In the genomic region with DNA sequence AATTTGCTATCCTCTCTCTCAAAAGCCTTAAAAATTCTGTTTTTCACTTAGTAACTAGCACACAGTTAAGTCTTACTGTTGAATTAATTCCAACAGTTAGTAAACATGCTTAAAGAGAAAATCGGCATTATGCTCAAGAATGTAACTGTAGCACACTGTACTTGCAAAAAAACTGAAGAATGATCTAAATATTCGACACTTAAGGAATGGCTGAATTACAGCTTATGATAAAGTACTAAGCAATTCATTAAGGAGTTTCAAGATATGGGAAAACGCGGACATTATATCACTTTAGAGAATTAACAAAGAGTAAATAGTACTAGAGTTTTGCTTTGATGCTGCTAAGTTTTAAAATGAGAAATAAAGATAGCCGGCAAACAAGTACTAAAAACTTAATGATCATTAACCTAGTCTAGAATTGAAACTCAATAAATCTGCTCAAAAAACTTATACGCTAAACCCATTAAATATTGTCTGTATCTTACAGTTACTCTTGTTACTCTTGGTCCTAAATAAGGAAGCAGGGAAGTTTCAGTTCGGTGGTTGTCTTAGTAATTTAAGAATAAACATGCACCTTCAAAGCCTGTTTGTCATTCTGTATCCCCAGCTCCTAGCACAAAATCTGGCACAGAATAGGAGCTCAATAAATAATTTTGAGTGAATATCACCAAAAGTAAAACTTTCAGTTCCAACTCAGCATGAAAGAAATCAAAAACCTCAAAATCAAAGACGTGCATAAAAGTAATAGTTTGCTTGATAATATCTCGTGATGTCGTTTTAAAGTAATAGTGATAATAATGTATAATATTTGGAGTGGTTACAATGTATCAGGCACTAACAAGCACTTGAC, we compare ENCODE assay signal across 8 cellular contexts. TPM values are rescaled to one million over a fixed set of nuclear protein-coding genes. Genes with fewer than 3 reads are reported as not detected.
DNase-seq lines count a peak whose midpoint lies in the region; ATAC-seq, FAIRE-seq and TF ChIP-seq lines count a peak whose summit lies in the region.

No MANE protein-coding gene starts in this region.

- no peaks in the 10 kb centered on the region for H4K20me1 ChIP-seq in GM12878 (ENCODE audit: control insufficient read depth, insufficient read depth)

- peak overlapping the region; percentile 73; the same call in 1 of the 2 replicates for H3K9ac ChIP-seq in GM12878 (ENCODE audit: control insufficient read depth, insufficient read depth, low read length)

- H3K27ac ChIP-seq in GM12878 (ENCODE audit: control insufficient read depth, insufficient read depth) (no peak overlapping the region), urinary bladder (ENCODE audit: low read depth) (peak overlapping the region; percentile 50)

- in situ Hi-C loops in GM12878 (cut with MboI), result loop anchor here (25.0 kb wide), 1 partner anchor 1462 kb away; a partner anchor contains a TSS

- no peak for TF ChIP-seq CTCF in Caco-2 (IDR thresholded peaks at IDR 0.05; ENCODE audit: insufficient read depth in 1 of 2, low read depth in 1 of 2, low read length in 1 of 2, severe bottlenecking in 1 of 2, unreplicated experiment in 1 of 2)
- TF ChIP-seq CTCF in GM12878 (IDR thresholded peaks at IDR 0.05 in 2 of 3, conservative IDR thresholded peaks at IDR 0.05 in 1 of 3; ENCODE audit: control insufficient read depth in 2 of 3, extremely low read depth in 1 of 3, insufficient read depth in 1 of 3, low read depth in 3 of 3, low read length in 3 of 3), result no peak

- POLR2A ChIA-PET in Caco-2 (lab: Charles Lee), result interaction anchor here (1.7 kb wide), 1 partner anchor 444 kb away, joined by 6 read pairs; a partner anchor contains a TSS
- POLR2A ChIA-PET in GM12878 (lab: Charles Lee), result interaction anchor here (3.7 kb wide), 1 partner anchor 29 kb away, joined by 23 read pairs; a partner anchor contains a TSS

- TF ChIP-seq POLR2A in GM12878 (IDR thresholded peaks at IDR 0.05; ENCODE audit: low read depth, low read length), result no peak

- H3K4me1 Mint-ChIP-seq in Caco-2 (ENCODE audit: low read depth, unreplicated experiment), result peaks cover 36% of the 10 kb centered on the region

- H3K4me3 ChIP-seq in Caco-2 (ENCODE audit: low read depth, low read length), result peak overlapping the region; percentile 59
- H3K4me3 ChIP-seq in GM12878, result peak overlapping the region; percentile 89
- peak overlapping the region; percentile 69 for H3K4me3 ChIP-seq in urinary bladder (ENCODE audit: low read depth, low read length)

- ATAC-seq in GM12878, result peak; percentile 22
- no peak for ATAC-seq in HG02852 (IDR thresholded peaks at IDR 0.05; ENCODE audit: unreplicated experiment)
- no peak for ATAC-seq in GM18520 (IDR thresholded peaks at IDR 0.05; ENCODE audit: unreplicated experiment)

- peak overlapping the region; percentile 99 for H2AFZ ChIP-seq in GM12878 (ENCODE audit: control insufficient read depth, low read depth, low read length)

- H3K27me3 Mint-ChIP-seq in Caco-2 (ENCODE audit: insufficient read depth, unreplicated experiment), result no peaks in the 10 kb centered on the region

- H3K4me3 Mint-ChIP-seq in Caco-2 (ENCODE audit: unreplicated experiment), result peak overlapping the region; percentile 99

- intact Hi-C loops in Caco-2 (cut with micrococcal nuclease; ENCODE audit: unreplicated experiment) (no loop called here), GM12878 (cut with micrococcal nuclease; ENCODE audit: unreplicated experiment) (no loop called here)

- peaks cover 9% of the 10 kb centered on the region for H3K9me3 Mint-ChIP-seq in Caco-2 (ENCODE audit: unreplicated experiment)

- H3K27me3 ChIP-seq in Caco-2 (replicated peaks; ENCODE audit: control insufficient read depth, insufficient read depth, low read length), result no peaks in the 10 kb centered on the region
- H3K27me3 ChIP-seq in GM12878 (replicated peaks in 1 of 2; ENCODE audit: control insufficient read depth in 2 of 2, insufficient read depth in 2 of 2, low read length in 1 of 2), result no peaks in the 10 kb centered on the region

- H3K9me3 ChIP-seq in Caco-2 (no peaks in the 10 kb centered on the region), GM12878 (replicated peaks; ENCODE audit: control insufficient read depth, insufficient read depth, low read length) (no peaks in the 10 kb centered on the region)

- H3K4me1 ChIP-seq in Caco-2, result peaks cover 20% of the 10 kb centered on the region
- H3K4me1 ChIP-seq in GM12878 (ENCODE audit: control insufficient read depth, insufficient read depth, low read length), result no peaks in the 10 kb centered on the region
- no peaks in the 10 kb centered on the region for H3K4me1 ChIP-seq in urinary bladder (ENCODE audit: insufficient read depth)

- no peak for TF ChIP-seq EP300 in GM12878 (IDR thresholded peaks at IDR 0.05; ENCODE audit: borderline replicate concordance in 1 of 2, control insufficient read depth in 1 of 2, low read depth in 2 of 2, low read length in 2 of 2)

- TF ChIP-seq RAD21 in GM12878 (IDR thresholded peaks at IDR 0.05; ENCODE audit: insufficient read depth, low read depth, low read length), result no peak

- FAIRE-seq in GM12878 (lab: Jason Lieb, UNC), result no peak

- peak overlapping the region; percentile 98 for H3K27ac Mint-ChIP-seq in Caco-2 (ENCODE audit: unreplicated experiment)

- WGBS in GM12878 (ENCODE audit: insufficient coverage, insufficient replicate concordance, low lambda C conversion rate, missing lambda C conversion rate), result 34% methylated on average over 10 of the region's 10 CpGs
- WGBS in urinary bladder, result 12% methylated on average over 10 of the region's 10 CpGs

- SMC1A ChIA-PET in GM12878 (lab: Charles Lee; ENCODE audit: uncharacterized antibody, unreplicated experiment), result interaction anchor here (0.8 to 2.8 kb wide), 9 partner anchors 11 to 33 kb away, joined by 3 to 8 read pairs (median 5); a partner anchor contains a TSS

- no peaks in the 10 kb centered on the region for H3K79me2 ChIP-seq in GM12878 (ENCODE audit: control insufficient read depth, insufficient read depth, low read length)

- DNase-seq in Caco-2 (no peak), LHCN-M2 (ENCODE audit: low read depth) (peak; percentile 39), GM12878 (ENCODE audit: low read depth, low spot score) (no peak), lung microvascular endothelial cell (ENCODE audit: low read depth in 2 of 2) (peak; percentile 15 to 65), hepatic stellate cell (ENCODE audit: low spot score) (no peak)

- TSS peak; percentile 54 for BruUV-seq in Caco-2 (replicated peaks; lab: Mats Ljungman, UMichigan)
- BruUV-seq in GM12878 (replicated peaks; lab: Mats Ljungman, UMichigan), result TSS peak; percentile 66

- CTCF ChIA-PET in Caco-2 (lab: Charles Lee) (interaction anchor here (1.4 kb wide), 1 partner anchor 247 kb away, joined by 4 read pairs; no protein-coding TSS in a partner anchor), GM12878 (lab: Yijun Ruan, JAX) (interaction anchor here (1.3 to 3.1 kb wide), 4 partner anchors 11 to 31 kb away, joined by 3 to 16 read pairs (median 7); a partner anchor contains a TSS)

- H3K4me2 ChIP-seq in GM12878 (ENCODE audit: control insufficient read depth, insufficient read depth), result peak overlapping the region; percentile 93

- RAD21 ChIA-PET in GM12878 (lab: Charles Lee; ENCODE audit: unreplicated experiment), result interaction anchor here (0.8 to 2.9 kb wide), 4 partner anchors 13 to 383 kb away, joined by 3 to 14 read pairs (median 4); a partner anchor contains a TSS

- H3K36me3 Mint-ChIP-seq in Caco-2 (ENCODE audit: insufficient read depth, unreplicated experiment), result peaks cover 11% of the 10 kb centered on the region

- H3K36me3 ChIP-seq in Caco-2 (ENCODE audit: control insufficient read depth, insufficient read depth, low read length) (no peaks in the 10 kb centered on the region), GM12878 (ENCODE audit: control insufficient read depth in 2 of 2, insufficient read depth in 2 of 2, low read length in 1 of 2) (no peaks in the 10 kb centered on the region), urinary bladder (ENCODE audit: insufficient read depth) (no peaks in the 10 kb centered on the region)

RNA-seq across cellular contexts. Expression of a gene that starts 1.2 kb away (rescaled TPM):
- 8.6 and 11.0 TPM in 2 replicates for total RNA-seq in Caco-2 (2022)
- total RNA-seq in LHCN-M2 (2014; rRNA removed), result 5.9 and 6.0 TPM in 2 replicates
- polyA plus RNA-seq in LHCN-M2 (2012), result 2.3 TPM
- 14.5 and 14.6 TPM in 2 replicates for total RNA-seq in GM12878 (2013; cell fraction: nucleolus; rRNA removed)
- total RNA-seq in GM12878 (2014; rRNA removed), result 4.3 and 5.0 TPM in 2 replicates
- total RNA-seq in GM12878 (2014; rRNA removed; fragmentation: Illumina TruSeq; extraction: Trizol), result 3.7 and 4.3 TPM in 2 replicates
- 3.9 and 4.4 TPM in 2 replicates for total RNA-seq in GM12878 (2021)
- 8.9 TPM for polyA plus RNA-seq in GM12878 (2011; ENCODE audit: low read depth)
- polyA plus RNA-seq in GM12878 (2011; rRNA removed), result 4.5 and 6.1 TPM in 2 replicates
- 1.1 and 1.8 TPM in 2 replicates for polyA plus RNA-seq in GM12878 (2011; cell fraction: cytosol; rRNA removed)
- 3.5 and 3.7 TPM in 2 replicates for polyA plus RNA-seq in GM12878 (2011; cell fraction: nucleus; rRNA removed)
- polyA plus RNA-seq in GM12878 (2012), result 1.2 and 1.6 TPM in 2 replicates
- 4.7 and 9.0 TPM in 2 replicates for polyA plus RNA-seq in GM12878 (2014; fragmentation: Illumina TruSeq; extraction: Trizol)
- 1 to 10 TPM; 2.3 to 5.2 TPM for polyA plus RNA-seq in GM12878 (2014; fragmentation: Nextera tagmentation; extraction: Ambion mirVana)
- polyA plus RNA-seq in GM12878 (2014; rRNA removed), result 2.2 and 3.3 TPM in 2 replicates
- polyA plus RNA-seq in GM12878 (2016; fragmentation: Nextera tagmentation; extraction: Ambion mirVana), result 1 to 10 TPM; 7.1 to 9.7 TPM
- polyA minus RNA-seq in GM12878 (2011; rRNA and poly(A)+ RNA removed), result 3.9 and 5.2 TPM in 2 replicates
- 2.5 and 3.6 TPM in 2 replicates for polyA minus RNA-seq in GM12878 (2011; cell fraction: cytosol; rRNA and poly(A)+ RNA removed)
- polyA minus RNA-seq in GM12878 (2011; cell fraction: nucleus; rRNA and poly(A)+ RNA removed), result 5.9 and 8.4 TPM in 2 replicates
- total RNA-seq in lung microvascular endothelial cell, result 3.5 and 3.8 TPM in 2 replicates
- total RNA-seq in urinary bladder, result 31.5 TPM
- polyA plus RNA-seq in urinary bladder, result 3.0 TPM

RNA-seq across cellular contexts. Expression of a gene that starts 27.8 kb away (rescaled TPM):
- total RNA-seq in Caco-2 (2022) (50.4 and 53.7 TPM in 2 replicates), LHCN-M2 (2014; rRNA removed) (9,336 and 11,900 TPM in 2 replicates), GM12878 (2014; rRNA removed) (256 and 287 TPM in 2 replicates), GM12878 (2014; rRNA removed; fragmentation: Illumina TruSeq; extraction: Trizol) (119 and 128 TPM in 2 replicates), GM12878 (2021) (286 TPM in 2 replicates), lung microvascular endothelial cell (2,898 and 3,955 TPM in 2 replicates), urinary bladder (1,379 TPM)
- 5,344 TPM for polyA plus RNA-seq in LHCN-M2 (2012)
- total RNA-seq in GM12878 (2013; cell fraction: nucleolus; rRNA removed), result 102 and 108 TPM in 2 replicates
- polyA plus RNA-seq in GM12878 (2011; ENCODE audit: low read depth), result 52.3 TPM
- polyA plus RNA-seq in GM12878 (2011; rRNA removed) (171 and 172 TPM in 2 replicates), GM12878 (2014; fragmentation: Illumina TruSeq; extraction: Trizol) (217 and 253 TPM in 2 replicates), GM12878 (2014; fragmentation: Nextera tagmentation; extraction: Ambion mirVana) (100 to 1,000 TPM in 1 of 2 experiments, 10 to 100 TPM in 1; 44.2 to 115 TPM), GM12878 (2014; rRNA removed) (146 and 169 TPM in 2 replicates), GM12878 (2016; fragmentation: Nextera tagmentation; extraction: Ambion mirVana) (100 to 1,000 TPM; 203 to 214 TPM), urinary bladder (1,825 TPM)
- polyA plus RNA-seq in GM12878 (2011; cell fraction: cytosol; rRNA removed), result 203 and 208 TPM in 2 replicates
- polyA plus RNA-seq in GM12878 (2011; cell fraction: nucleus; rRNA removed), result 199 and 275 TPM in 2 replicates
- polyA plus RNA-seq in GM12878 (2012), result 59.9 and 125 TPM in 2 replicates
- 229 and 260 TPM in 2 replicates for polyA minus RNA-seq in GM12878 (2011; rRNA and poly(A)+ RNA removed)
- polyA minus RNA-seq in GM12878 (2011; cell fraction: cytosol; rRNA and poly(A)+ RNA removed), result 148 and 150 TPM in 2 replicates
- polyA minus RNA-seq in GM12878 (2011; cell fraction: nucleus; rRNA and poly(A)+ RNA removed), result 73.7 and 140 TPM in 2 replicates

Comparison
In these comparisons a context has a peak if more than half of its experiments do, and no peak if none do; other contexts are left out.
1. DNase-seq: peak in LHCN-M2 (single experiment) and lung microvascular endothelial cell (2 of 2); none in Caco-2 (0 of 2), GM12878 (single experiment) and hepatic stellate cell (single experiment).
2. Peak in every context shown above with its lines, with median percentiles within 50 percentile points of each other: H3K4me3 ChIP-seq.